ENCODE assay signal across 11 cellular contexts in the genomic region with DNA sequence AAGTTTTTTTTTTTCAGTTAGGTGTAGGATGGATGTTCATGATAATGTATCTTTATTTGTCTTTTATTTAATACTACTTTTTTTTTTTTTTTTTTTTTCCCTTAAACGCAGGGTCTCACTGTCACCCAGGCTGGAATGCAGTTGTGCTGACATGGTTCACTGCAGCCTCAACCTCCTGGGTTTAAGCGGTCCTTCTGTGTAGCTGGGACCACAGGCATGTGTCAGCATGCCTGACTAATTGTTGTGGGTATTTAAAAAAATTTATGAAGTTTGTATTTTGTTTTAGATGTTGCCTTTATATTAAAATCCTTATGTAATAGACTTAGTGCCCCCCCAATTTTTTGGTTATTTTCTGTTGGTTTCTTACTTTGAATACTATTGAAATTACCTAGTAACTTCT. TPM values are rescaled to one million over a fixed set of nuclear protein-coding genes. Genes with fewer than 3 reads are reported as not detected.
DNase-seq lines count a peak whose midpoint lies in the region; ATAC-seq and TF ChIP-seq lines count a peak whose summit lies in the region.
"Had no signal": no experiment of that assay in that cellular context is flagged by ENCODE, and none has a peak within 500 bp of the region (broad histone marks: within the 10 kb centered on the region; RNA-seq: fewer than 3 reads in every experiment).

No MANE protein-coding gene starts in this region.

- peak overlapping the region in 4 of 7 donors; percentile 6 to 85 (median 44) for H3K27ac Mint-ChIP-seq in CD4-positive, alpha-beta memory T cell
- H3K27ac Mint-ChIP-seq in activated naive CD8-positive, alpha-beta T cell treated with anti-CD3 and anti-CD28 coated beads, Interleukin-2, amount 50 U/mL, for 24 hours: peak overlapping the region; percentile 58
- peak overlapping the region; percentile 86 for H3K27ac Mint-ChIP-seq in mesothelial cell of epicardium

- peak overlapping the region in 1 of 8 donors; percentile 50 for H3K4me3 Mint-ChIP-seq in CD4-positive, alpha-beta memory T cell
- no peak overlapping the region for H3K4me3 Mint-ChIP-seq in activated naive CD8-positive, alpha-beta T cell treated with anti-CD3 and anti-CD28 coated beads, Interleukin-2, amount 50 U/mL, for 24 hours
- no peak overlapping the region for H3K4me3 Mint-ChIP-seq in mesothelial cell of epicardium

- no peak for TF ChIP-seq POLR2A in lower leg skin (IDR thresholded peaks at IDR 0.05)

- CTCF ChIA-PET in CD4-positive, alpha-beta memory T cell (lab: Charles Lee; ENCODE audit: partially characterized antibody): interaction anchor here (0.8 to 0.9 kb wide), 2 partner anchors 18 to 271 kb away, joined by 3 read pairs; no protein-coding TSS in a partner anchor
- CTCF ChIA-PET in HEK293 (lab: Yijun Ruan, JAX): interaction anchor here (0.6 to 0.8 kb wide), 3 partner anchors 61 to 1493 kb away, joined by 3 to 7 read pairs (median 5); no protein-coding TSS in a partner anchor

- intact Hi-C loops in CD4-positive, alpha-beta memory T cell (cut with micrococcal nuclease): loop anchor here (5.0 kb wide), 1 partner anchor 42 kb away; a partner anchor contains a TSS
- intact Hi-C loops in lower leg skin (cut with DNase I; ENCODE audit: low total_unique reads): no loop called here

- DNase-seq in CD4-positive, alpha-beta memory T cell: no peak
- DNase-seq in activated naive CD8-positive, alpha-beta T cell treated with anti-CD3 and anti-CD28 coated beads, Interleukin-2, amount 50 U/mL, for 24 hours: no peak
- DNase-seq in mesothelial cell of epicardium (ENCODE audit: low spot score in 2 of 2, unreplicated experiment in 2 of 2) (no peak), lower leg skin (ENCODE audit: low spot score in 2 of 2) (no peak), RPMI8226 (no peak), SHP77 treated with DMSO at 0.1 percent for 48 hours (lab: John Stamatoyannopoulos, UW) (no peak)
- DNase-seq: head of caudate nucleus, NCI-H1694, OCI-M1 had no signal

- no peaks in the 10 kb centered on the region for H3K9me3 ChIP-seq in CD4-positive, alpha-beta memory T cell (ENCODE audit: control insufficient read depth in 1 of 2, low read length in 2 of 2)
- no peaks in the 10 kb centered on the region for H3K9me3 ChIP-seq in HEK293 (ENCODE audit: control insufficient read depth, insufficient read depth, low read depth, low read length)

- H3K36me3 ChIP-seq in CD4-positive, alpha-beta memory T cell (ENCODE audit: insufficient read depth, low read length): no peaks in the 10 kb centered on the region
- H3K36me3 ChIP-seq in HEK293 (ENCODE audit: control insufficient read depth in 2 of 2, insufficient read depth in 1 of 2, low read length in 2 of 2): no peaks in the 10 kb centered on the region
- H3K36me3 ChIP-seq: cardiac muscle cell had no signal

- H3K9me3 Mint-ChIP-seq in CD4-positive, alpha-beta memory T cell: no peaks in the 10 kb centered on the region
- no peaks in the 10 kb centered on the region for H3K9me3 Mint-ChIP-seq in activated naive CD8-positive, alpha-beta T cell treated with anti-CD3 and anti-CD28 coated beads, Interleukin-2, amount 50 U/mL, for 24 hours
- peaks cover 3% of the 10 kb centered on the region for H3K9me3 Mint-ChIP-seq in mesothelial cell of epicardium

- H3K36me3 Mint-ChIP-seq in CD4-positive, alpha-beta memory T cell: peaks cover 4 to 12% of the 10 kb centered on the region in 2 donors
- H3K36me3 Mint-ChIP-seq in activated naive CD8-positive, alpha-beta T cell treated with anti-CD3 and anti-CD28 coated beads, Interleukin-2, amount 50 U/mL, for 24 hours (ENCODE audit: low read depth): peaks cover 36% of the 10 kb centered on the region
- H3K36me3 Mint-ChIP-seq in mesothelial cell of epicardium: no peaks in the 10 kb centered on the region

- H3K27me3 Mint-ChIP-seq in CD4-positive, alpha-beta memory T cell: no peaks in the 10 kb centered on the region
- H3K27me3 Mint-ChIP-seq in activated naive CD8-positive, alpha-beta T cell treated with anti-CD3 and anti-CD28 coated beads, Interleukin-2, amount 50 U/mL, for 24 hours: no peaks in the 10 kb centered on the region
- H3K27me3 Mint-ChIP-seq in mesothelial cell of epicardium (ENCODE audit: low read depth): no peaks in the 10 kb centered on the region

- H3K4me1 Mint-ChIP-seq in CD4-positive, alpha-beta memory T cell: peaks cover 39 to 73% (median 56%) of the 10 kb centered on the region in 4 donors
- H3K4me1 Mint-ChIP-seq in activated naive CD8-positive, alpha-beta T cell treated with anti-CD3 and anti-CD28 coated beads, Interleukin-2, amount 50 U/mL, for 24 hours: peaks cover 73% of the 10 kb centered on the region
- H3K4me1 Mint-ChIP-seq in mesothelial cell of epicardium: peaks cover 63% of the 10 kb centered on the region

- ATAC-seq in activated naive CD8-positive, alpha-beta T cell treated with anti-CD3 and anti-CD28 coated beads, Interleukin-2, amount 50 U/mL, for 24 hours: peak; percentile 48

- H3K27ac ChIP-seq in CD4-positive, alpha-beta memory T cell (ENCODE audit: low read depth, low read length): no peak overlapping the region
- no peak overlapping the region for H3K27ac ChIP-seq in HEK293 (ENCODE audit: extremely low read depth, low read depth, low read length)
- H3K27ac ChIP-seq: cardiac muscle cell had no signal

- TF ChIP-seq CTCF in HEK293 (tag by site-specific recombination; IDR thresholded peaks at IDR 0.05) (no peak), mesothelial cell of epicardium (IDR thresholded peaks at IDR 0.05; ENCODE audit: unreplicated experiment) (no peak), lower leg skin (IDR thresholded peaks at IDR 0.05) (no peak)

- no peaks in the 10 kb centered on the region for H3K27me3 ChIP-seq in CD4-positive, alpha-beta memory T cell (ENCODE audit: insufficient read depth, low read length)
- H3K27me3 ChIP-seq: cardiac muscle cell had no signal

- no peak overlapping the region for H3K4me3 ChIP-seq in CD4-positive, alpha-beta memory T cell (ENCODE audit: low read length in 2 of 2)
- H3K4me3 ChIP-seq in HEK293 (ENCODE audit: low read depth, low read length) (no peak overlapping the region), lower leg skin (ENCODE audit: low read depth, poor library complexity, severe bottlenecking) (no peak overlapping the region)
- H3K4me3 ChIP-seq: cardiac muscle cell had no signal

- peaks cover 38% of the 10 kb centered on the region for H3K4me1 ChIP-seq in CD4-positive, alpha-beta memory T cell (ENCODE audit: insufficient read depth, low read length)
- H3K4me1 ChIP-seq in HEK293 (ENCODE audit: control insufficient read depth, insufficient read depth, low read length): peaks cover 22% of the 10 kb centered on the region

- POLR2A ChIA-PET in CD4-positive, alpha-beta memory T cell (lab: Charles Lee; ENCODE audit: partially characterized antibody): interaction anchor here (0.9 kb wide), 1 partner anchor 15 kb away, joined by 4 read pairs; no protein-coding TSS in a partner anchor
- POLR2A ChIA-PET in HEK293 (lab: Yijun Ruan, JAX): interaction anchor here (0.6 to 0.8 kb wide), 3 partner anchors 13 to 108 kb away, joined by 3 to 8 read pairs (median 4); no protein-coding TSS in a partner anchor

- 33 to 47% methylated on average over 2 of the region's 2 CpGs for WGBS in lower leg skin, 2 donors

TF ChIP-seq in HEK293, 187 proteins besides CTCF, POLR2A, EP300 and RAD21 (continues in another document):
- peak; percentile 28; the same call in 1 of the 2 replicates for TF ChIP-seq SP7 (tag by site-specific recombination; IDR thresholded peaks at IDR 0.05)
- no peak for TF ChIP-seq ZNF184 (tag by site-specific recombination; IDR thresholded peaks at IDR 0.05)
- TF ChIP-seq ZNF777 (tag by site-specific recombination; IDR thresholded peaks at IDR 0.05; ENCODE audit: borderline replicate concordance): no peak
- TF ChIP-seq, protein P1, sequence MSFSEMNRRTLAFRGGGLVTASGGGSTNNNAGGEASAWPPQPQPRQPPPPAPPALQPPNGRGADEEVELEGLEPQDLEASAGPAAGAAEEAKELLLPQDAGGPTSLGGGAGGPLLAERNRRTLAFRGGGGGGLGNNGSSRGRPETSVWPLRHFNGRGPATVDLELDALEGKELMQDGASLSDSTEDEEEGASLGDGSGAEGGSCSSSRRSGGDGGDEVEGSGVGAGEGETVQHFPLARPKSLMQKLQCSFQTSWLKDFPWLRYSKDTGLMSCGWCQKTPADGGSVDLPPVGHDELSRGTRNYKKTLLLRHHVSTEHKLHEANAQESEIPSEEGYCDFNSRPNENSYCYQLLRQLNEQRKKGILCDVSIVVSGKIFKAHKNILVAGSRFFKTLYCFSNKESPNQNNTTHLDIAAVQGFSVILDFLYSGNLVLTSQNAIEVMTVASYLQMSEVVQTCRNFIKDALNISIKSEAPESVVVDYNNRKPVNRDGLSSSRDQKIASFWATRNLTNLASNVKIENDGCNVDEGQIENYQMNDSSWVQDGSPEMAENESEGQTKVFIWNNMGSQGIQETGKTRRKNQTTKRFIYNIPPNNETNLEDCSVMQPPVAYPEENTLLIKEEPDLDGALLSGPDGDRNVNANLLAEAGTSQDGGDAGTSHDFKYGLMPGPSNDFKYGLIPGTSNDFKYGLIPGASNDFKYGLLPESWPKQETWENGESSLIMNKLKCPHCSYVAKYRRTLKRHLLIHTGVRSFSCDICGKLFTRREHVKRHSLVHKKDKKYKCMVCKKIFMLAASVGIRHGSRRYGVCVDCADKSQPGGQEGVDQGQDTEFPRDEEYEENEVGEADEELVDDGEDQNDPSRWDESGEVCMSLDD (tag by site-specific recombination; IDR thresholded peaks at IDR 0.05): no peak
- TF ChIP-seq, protein P2, sequence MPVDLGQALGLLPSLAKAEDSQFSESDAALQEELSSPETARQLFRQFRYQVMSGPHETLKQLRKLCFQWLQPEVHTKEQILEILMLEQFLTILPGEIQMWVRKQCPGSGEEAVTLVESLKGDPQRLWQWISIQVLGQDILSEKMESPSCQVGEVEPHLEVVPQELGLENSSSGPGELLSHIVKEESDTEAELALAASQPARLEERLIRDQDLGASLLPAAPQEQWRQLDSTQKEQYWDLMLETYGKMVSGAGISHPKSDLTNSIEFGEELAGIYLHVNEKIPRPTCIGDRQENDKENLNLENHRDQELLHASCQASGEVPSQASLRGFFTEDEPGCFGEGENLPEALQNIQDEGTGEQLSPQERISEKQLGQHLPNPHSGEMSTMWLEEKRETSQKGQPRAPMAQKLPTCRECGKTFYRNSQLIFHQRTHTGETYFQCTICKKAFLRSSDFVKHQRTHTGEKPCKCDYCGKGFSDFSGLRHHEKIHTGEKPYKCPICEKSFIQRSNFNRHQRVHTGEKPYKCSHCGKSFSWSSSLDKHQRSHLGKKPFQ (tag by site-specific recombination; IDR thresholded peaks at IDR 0.05): no peak
- no peak for TF ChIP-seq SCRT1 (tag by site-specific recombination; IDR thresholded peaks at IDR 0.05; ENCODE audit: borderline replicate concordance)
- TF ChIP-seq ZNF529 (tag by site-specific recombination; IDR thresholded peaks at IDR 0.05; ENCODE audit: insufficient replicate concordance): no peak
- TF ChIP-seq ZNF211 (tag by site-specific recombination; IDR thresholded peaks at IDR 0.05; ENCODE audit: low read depth): no peak
- TF ChIP-seq ZNF335 (tag by site-specific recombination; conservative IDR thresholded peaks at IDR 0.05): peak; percentile 67

RNA-seq across cellular contexts. Expression of a gene that starts 42.6 kb away (rescaled TPM):
- 10 to 100 TPM; 69.0 to 74.7 TPM for total RNA-seq in CD4-positive, alpha-beta memory T cell
- 10 to 100 TPM in 1 of 2 donors, 1 to 10 TPM in 1; 7.0 to 23.4 TPM for polyA plus RNA-seq in CD4-positive, alpha-beta memory T cell
- total RNA-seq in mesothelial cell of epicardium (45.9 to 49.8 TPM (median 47.1 TPM) in 3 replicates), lower leg skin (10 to 100 TPM; 43.6 to 55.0 (median 49.5) TPM)
